ENCODE assay signal across 8 cellular contexts in the genomic region with DNA sequence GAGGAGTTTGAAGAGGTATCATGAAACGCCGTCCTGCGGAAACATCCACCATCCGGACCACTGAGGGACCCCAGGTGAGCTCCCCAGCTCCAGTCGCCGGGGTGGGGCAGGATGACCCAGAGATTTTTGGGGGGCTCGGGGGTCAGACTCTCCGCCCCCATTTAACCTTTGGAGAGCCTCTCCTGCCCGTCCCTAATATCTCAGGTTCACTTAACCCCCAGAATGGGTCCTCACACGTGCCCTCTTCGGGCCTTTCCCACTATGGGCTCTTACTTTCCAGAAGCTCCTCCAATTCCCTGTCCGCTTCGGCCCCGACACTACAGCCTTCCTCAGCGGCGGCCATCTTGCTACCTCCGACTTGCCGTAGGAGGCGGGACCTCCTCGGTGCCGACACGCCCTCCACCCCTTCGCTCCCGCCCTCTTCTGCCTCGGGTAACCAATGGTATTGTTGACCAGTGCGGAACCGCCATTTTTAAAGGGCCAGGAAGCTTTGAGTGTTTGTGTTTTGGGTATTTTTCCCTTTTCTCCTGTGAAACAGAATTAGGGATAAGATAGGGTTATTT. TPM values are rescaled to one million over a fixed set of nuclear protein-coding genes. Genes with fewer than 3 reads are reported as not detected.
DNase-seq lines count a peak whose midpoint lies in the region; ATAC-seq and TF ChIP-seq lines count a peak whose summit lies in the region.

A gene with protein sequence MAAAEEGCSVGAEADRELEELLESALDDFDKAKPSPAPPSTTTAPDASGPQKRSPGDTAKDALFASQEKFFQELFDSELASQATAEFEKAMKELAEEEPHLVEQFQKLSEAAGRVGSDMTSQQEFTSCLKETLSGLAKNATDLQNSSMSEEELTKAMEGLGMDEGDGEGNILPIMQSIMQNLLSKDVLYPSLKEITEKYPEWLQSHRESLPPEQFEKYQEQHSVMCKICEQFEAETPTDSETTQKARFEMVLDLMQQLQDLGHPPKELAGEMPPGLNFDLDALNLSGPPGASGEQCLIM (minus strand): TSS at position 352 of the 563 bp plus-strand sequence. CDS start 9 bp downstream, at position 343.

- peaks cover 26% of the 10 kb centered on the region for H3K4me1 Mint-ChIP-seq in nephron progenitor cell
- H3K4me1 Mint-ChIP-seq in stimulated activated naive CD8-positive, alpha-beta T cell treated with anti-CD3 and anti-CD28 coated beads, Interleukin-15, amount 100 ng/mL, for 72 hours: peaks cover 27% of the 10 kb centered on the region

- H3K4me2 ChIP-seq in MM.1S (ENCODE audit: low read depth, low read length): peak within 1 kb of the TSS; percentile 81

- H3K27me3 ChIP-seq in HAP-1 (ENCODE audit: low read depth) (no peaks in the 10 kb centered on the region), MM.1S (replicated peaks; ENCODE audit: insufficient read depth, low read length) (no peaks in the 10 kb centered on the region)

- peak within 1 kb of the TSS; percentile 64 for H2AFZ ChIP-seq in MM.1S (ENCODE audit: low read length)

- H4K20me1 ChIP-seq in MM.1S (ENCODE audit: insufficient read depth, low read length): no peaks in the 10 kb centered on the region

- H3F3A ChIP-seq in MM.1S (ENCODE audit: insufficient read depth, low read length): peaks cover 13% of the 10 kb centered on the region; the same call in 1 of the 2 replicates

- H3K4me1 ChIP-seq in ES-I3 (ENCODE audit: insufficient read depth, low read length) (peaks cover 6% of the 10 kb centered on the region), HAP-1 (peaks cover 3% of the 10 kb centered on the region), MM.1S (ENCODE audit: low read length) (peaks cover 4% of the 10 kb centered on the region; the same call in 1 of the 2 replicates)

- in situ Hi-C loops in HAP-1 (cut with MboI; ENCODE audit: low sequenced_read_pairs): no loop called here

- H3K36me3 ChIP-seq in ES-I3 (ENCODE audit: insufficient read depth, low read length): peaks cover 26% of the 10 kb centered on the region
- peaks cover 34% of the 10 kb centered on the region for H3K36me3 ChIP-seq in HAP-1 (replicated peaks)
- H3K36me3 ChIP-seq in MM.1S (replicated peaks; ENCODE audit: insufficient read depth, low read length): peaks cover 4% of the 10 kb centered on the region; the same call in 1 of the 2 replicates

- H3K27me3 Mint-ChIP-seq in nephron progenitor cell (ENCODE audit: low read depth, poor library complexity): peaks cover 3% of the 10 kb centered on the region
- no peaks in the 10 kb centered on the region for H3K27me3 Mint-ChIP-seq in stimulated activated naive CD8-positive, alpha-beta T cell treated with anti-CD3 and anti-CD28 coated beads, Interleukin-15, amount 100 ng/mL, for 72 hours

- TF ChIP-seq CTCF in MM.1S (IDR thresholded peaks at IDR 0.05; ENCODE audit: low read length): no peak
- no peak for TF ChIP-seq CTCF in fibroblast of the aortic adventitia (IDR thresholded peaks at IDR 0.05; ENCODE audit: insufficient read depth, low read length)
- TF ChIP-seq CTCF in nephron progenitor cell (IDR thresholded peaks at IDR 0.05): no peak

- no peaks in the 10 kb centered on the region for H3K9me2 ChIP-seq in MM.1S (replicated peaks; ENCODE audit: insufficient read depth, low read length)

- H3K9me3 ChIP-seq in ES-I3 (ENCODE audit: control insufficient read depth, insufficient read depth, low read length) (no peaks in the 10 kb centered on the region), HAP-1 (no peaks in the 10 kb centered on the region), MM.1S (replicated peaks; ENCODE audit: insufficient read depth, low read length) (no peaks in the 10 kb centered on the region)

- no peaks in the 10 kb centered on the region for H3K9me3 Mint-ChIP-seq in nephron progenitor cell
- H3K9me3 Mint-ChIP-seq in stimulated activated naive CD8-positive, alpha-beta T cell treated with anti-CD3 and anti-CD28 coated beads, Interleukin-15, amount 100 ng/mL, for 72 hours: no peaks in the 10 kb centered on the region

- H3K27ac Mint-ChIP-seq in nephron progenitor cell: peak within 1 kb of the TSS; percentile 81
- H3K27ac Mint-ChIP-seq in stimulated activated naive CD8-positive, alpha-beta T cell treated with anti-CD3 and anti-CD28 coated beads, Interleukin-15, amount 100 ng/mL, for 72 hours: peak within 1 kb of the TSS; percentile 98

- peak within 1 kb of the TSS; percentile 13; the same call in 1 of the 2 replicates for H3K27ac ChIP-seq in MM.1S (ENCODE audit: low read length)

- peaks cover 25% of the 10 kb centered on the region for H3K79me2 ChIP-seq in MM.1S (ENCODE audit: low read length)

- peak within 1 kb of the TSS; percentile 76 for H3K4me3 ChIP-seq in HAP-1
- peak within 1 kb of the TSS; percentile 68 for H3K4me3 ChIP-seq in MM.1S (ENCODE audit: low read length)
- H3K4me3 ChIP-seq in fibroblast of the aortic adventitia (ENCODE audit: low read depth, low read length): peak within 1 kb of the TSS; percentile 90

- H3K4me3 Mint-ChIP-seq in nephron progenitor cell: peak within 1 kb of the TSS; percentile 93
- peak within 1 kb of the TSS; percentile 98 to 99 for H3K4me3 Mint-ChIP-seq in stimulated activated naive CD8-positive, alpha-beta T cell treated with anti-CD3 and anti-CD28 coated beads, Interleukin-15, amount 100 ng/mL, for 72 hours

- H3K9ac ChIP-seq in ES-I3 (ENCODE audit: low read depth, low read length): peak within 1 kb of the TSS; percentile 83
- peak within 1 kb of the TSS; percentile 69 for H3K9ac ChIP-seq in MM.1S (ENCODE audit: low read length)

- ATAC-seq in stimulated activated naive CD8-positive, alpha-beta T cell treated with anti-CD3 and anti-CD28 coated beads, Interleukin-15, amount 100 ng/mL, for 72 hours: peak; percentile 100

- H3K36me3 Mint-ChIP-seq in nephron progenitor cell (ENCODE audit: low read depth): peaks cover 36% of the 10 kb centered on the region

- DNase-seq in HAP-1 (ENCODE audit: low spot score in 2 of 2) (peak; percentile 85 to 96), MM.1S (peak; percentile 95), SIG-M5 (lab: John Stamatoyannopoulos, UW) (peak; percentile 61), activated gamma-delta T cell (lab: John Stamatoyannopoulos, UW) (peak; percentile 73), fibroblast of the aortic adventitia (ENCODE audit: low read depth) (peak; percentile 93), nephron progenitor cell (peak; percentile 95)
- peak; percentile 89 to 94 for DNase-seq in stimulated activated naive CD8-positive, alpha-beta T cell treated with anti-CD3 and anti-CD28 coated beads, Interleukin-15, amount 100 ng/mL, for 72 hours

RNA-seq across cellular contexts. Expression of the gene that starts here (rescaled TPM):
- 39.1 and 55.1 TPM in 2 replicates for total RNA-seq in fibroblast of the aortic adventitia (ENCODE audit: low replicate concordance)

Comparison
In these comparisons a context has a peak if more than half of its experiments do, and no peak if none do; other contexts are left out.
1. Peak in every context shown above with its lines: DNase-seq, ATAC-seq, H3K4me3 ChIP-seq and H3K27ac ChIP-seq.